8 cellular contexts compared by ENCODE assay signal in the genomic region with DNA sequence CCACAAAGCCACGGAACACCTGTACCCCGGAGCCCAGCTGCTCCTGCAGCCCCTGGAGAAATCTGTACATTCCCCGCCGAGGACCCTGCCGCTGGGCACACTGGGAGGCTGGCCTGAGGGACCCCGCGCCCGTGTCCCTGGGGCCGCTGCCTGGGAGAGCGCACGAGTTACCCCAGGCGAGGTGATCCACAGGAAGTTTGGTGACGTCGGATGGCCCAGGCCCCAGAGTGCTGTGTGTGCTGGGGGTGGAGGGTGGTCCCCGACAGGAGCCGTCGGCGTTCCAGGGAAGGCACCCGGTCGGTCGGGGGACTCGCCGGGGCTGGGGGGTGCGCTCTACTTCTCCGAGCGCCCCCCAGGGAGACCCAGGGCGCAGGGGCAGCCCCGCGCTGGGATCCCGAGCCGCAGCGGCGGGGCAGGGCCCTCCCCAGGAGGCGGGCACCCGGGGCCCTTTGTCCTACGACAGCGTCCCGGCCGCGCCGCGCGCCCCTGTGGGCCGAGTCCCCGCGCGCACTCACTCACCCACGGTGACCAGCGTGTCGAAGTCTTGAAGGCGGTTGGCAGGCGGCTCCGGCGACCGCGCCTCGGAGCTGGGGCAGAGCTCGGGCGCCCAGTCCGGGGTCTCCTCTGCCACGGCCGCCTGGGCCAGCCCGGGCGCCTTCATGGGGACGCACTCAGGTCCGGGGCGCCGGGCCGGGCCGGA.
A peak's percentile ranks its signal among the peaks of the same experiment; 100 is the strongest.
DNase-seq lines count a peak whose midpoint lies in the region; ATAC-seq, FAIRE-seq and TF ChIP-seq lines count a peak whose summit lies in the region.
"Not testable (repeated sequence)": the region's sequence is repeated elsewhere in the genome, so short reads cannot be mapped to it uniquely, and the experiment has no call there.

No MANE protein-coding gene starts in this region.

- TF ChIP-seq POLR2A in gastroesophageal sphincter (IDR thresholded peaks at IDR 0.05), result not testable (repeated sequence)

- not testable (repeated sequence) for DNase-seq in AG04450 (ENCODE audit: low read depth, low spot score); T-helper 2 cell treated with Interferon-gamma antibody and Interleukin-4, amounts not matched to agents 5 μg/mL and 100 μg/mL, for 36 hours (ENCODE audit: low spot score)
- DNase-seq in HL-60 (ENCODE audit: low read depth in 1 of 2, low spot score in 1 of 2) (peak in 1 of 2 experiments; percentile 27), pancreas (peak in 1 of 6 donors; percentile 22)
- DNase-seq in activated naive CD4-positive, alpha-beta T cell treated with anti-CD3 and anti-CD28 coated beads, Interleukin-2, amount 10 ng/mL, durations not matched to agents 7 days and 5 days, result peak; percentile 54

- no CpG with 5 or more reads among the region's 70 CpGs for WGBS in gastroesophageal sphincter (ENCODE audit: low coverage in 1 of 2), 2 donors
- 0% methylated on average over 24 of the region's 70 CpGs; no CpG with 5 or more reads in 1 of the 2 donors for WGBS in pancreas, 2 donors

- peak overlapping the region; percentile 50 for H3K4me3 ChIP-seq in AG04450 (ENCODE audit: low read depth, low read length)
- H3K4me3 ChIP-seq in HL-60 (replicated peaks; ENCODE audit: insufficient read depth, low read length), result peak overlapping the region; percentile 40
- H3K4me3 ChIP-seq in gastroesophageal sphincter, result peak overlapping the region in 1 of 2 donors; percentile 48
- peak overlapping the region in 3 of 4 donors; percentile 18 to 40 (median 36) for H3K4me3 ChIP-seq in pancreas

- H3K4me3 Mint-ChIP-seq in T-helper 2 cell treated with Interferon-gamma antibody and Interleukin-4, amounts not matched to agents 5 μg/mL and 100 μg/mL, for 36 hours, result peak overlapping the region; percentile 51
- H3K4me3 Mint-ChIP-seq in activated naive CD4-positive, alpha-beta T cell treated with anti-CD3 and anti-CD28 coated beads, Interleukin-2, amount 10 ng/mL, durations not matched to agents 7 days and 5 days, result peak overlapping the region; percentile 69

- not testable (repeated sequence) for H3K36me3 ChIP-seq in gastroesophageal sphincter, pancreas

- not testable (repeated sequence) for H3K27ac ChIP-seq in AG04450 (ENCODE audit: low read depth, low read length); HL-60 (replicated peaks); gastroesophageal sphincter; pancreas

- ATAC-seq in GM19043 (IDR thresholded peaks at IDR 0.05; ENCODE audit: low read depth, unreplicated experiment) (peak; percentile 17), HG02798 (IDR thresholded peaks at IDR 0.05; ENCODE audit: poor library complexity, unreplicated experiment) (peak; percentile 69), gastroesophageal sphincter (peak; percentile 62), pancreas (peak; percentile 63 to 87 (median 69))

- not testable (repeated sequence) for FAIRE-seq in pancreas (lab: Jason Lieb, UNC)

- TF ChIP-seq EP300 in gastroesophageal sphincter (IDR thresholded peaks at IDR 0.05), result not testable (repeated sequence)

- CTCF ChIA-PET in AG04450 (lab: Charles Lee); activated naive CD4-positive, alpha-beta T cell treated with anti-CD3 and anti-CD28 coated beads, Interleukin-2, amount 10 ng/mL, durations not matched to agents 7 days and 5 days (lab: Charles Lee): not testable (repeated sequence)

- not testable (repeated sequence) for H3K27ac Mint-ChIP-seq in T-helper 2 cell treated with Interferon-gamma antibody and Interleukin-4, amounts not matched to agents 5 μg/mL and 100 μg/mL, for 36 hours
- peak overlapping the region; percentile 67 for H3K27ac Mint-ChIP-seq in activated naive CD4-positive, alpha-beta T cell treated with anti-CD3 and anti-CD28 coated beads, Interleukin-2, amount 10 ng/mL, durations not matched to agents 7 days and 5 days

- H3K4me1 Mint-ChIP-seq in T-helper 2 cell treated with Interferon-gamma antibody and Interleukin-4, amounts not matched to agents 5 μg/mL and 100 μg/mL, for 36 hours (ENCODE audit: low read depth); activated naive CD4-positive, alpha-beta T cell treated with anti-CD3 and anti-CD28 coated beads, Interleukin-2, amount 10 ng/mL, durations not matched to agents 7 days and 5 days: not testable (repeated sequence)

- not testable (repeated sequence) for H3K27me3 ChIP-seq in AG04450 (ENCODE audit: control insufficient read depth, insufficient read depth, low read length); HL-60 (ENCODE audit: insufficient read depth, poor library complexity, severe bottlenecking); gastroesophageal sphincter; pancreas

- not testable (repeated sequence) for TF ChIP-seq CTCF in AG04450 (IDR thresholded peaks at IDR 0.05; ENCODE audit: low read depth, low read length); HL-60 (IDR thresholded peaks at IDR 0.05; ENCODE audit: insufficient read depth, low read length); gastroesophageal sphincter (IDR thresholded peaks at IDR 0.05); pancreas (IDR thresholded peaks at IDR 0.05)

- intact Hi-C loops in pancreas (cut with DNase I), result not testable (repeated sequence)

- H3K27me3 Mint-ChIP-seq in T-helper 2 cell treated with Interferon-gamma antibody and Interleukin-4, amounts not matched to agents 5 μg/mL and 100 μg/mL, for 36 hours (ENCODE audit: low read depth); activated naive CD4-positive, alpha-beta T cell treated with anti-CD3 and anti-CD28 coated beads, Interleukin-2, amount 10 ng/mL, durations not matched to agents 7 days and 5 days: not testable (repeated sequence)

- not testable (repeated sequence) for H3K4me1 ChIP-seq in gastroesophageal sphincter, pancreas

- H3K36me3 Mint-ChIP-seq in T-helper 2 cell treated with Interferon-gamma antibody and Interleukin-4, amounts not matched to agents 5 μg/mL and 100 μg/mL, for 36 hours (ENCODE audit: low read depth); activated naive CD4-positive, alpha-beta T cell treated with anti-CD3 and anti-CD28 coated beads, Interleukin-2, amount 10 ng/mL, durations not matched to agents 7 days and 5 days: not testable (repeated sequence)

- not testable (repeated sequence) for H3K9me3 Mint-ChIP-seq in T-helper 2 cell treated with Interferon-gamma antibody and Interleukin-4, amounts not matched to agents 5 μg/mL and 100 μg/mL, for 36 hours; activated naive CD4-positive, alpha-beta T cell treated with anti-CD3 and anti-CD28 coated beads, Interleukin-2, amount 10 ng/mL, durations not matched to agents 7 days and 5 days

- H3K9me3 ChIP-seq in AG04450 (ENCODE audit: control insufficient read depth, insufficient read depth, low read length); gastroesophageal sphincter; pancreas: not testable (repeated sequence)

- POLR2A ChIA-PET in AG04450 (lab: Yijun Ruan, JAX), result not testable (repeated sequence)

Comparison
In these comparisons a context has a peak if more than half of its experiments do, and no peak if none do; other contexts are left out.
1. ATAC-seq: peak in every context shown above with its lines; median percentile 69 in HG02798; 69 in pancreas; 62 in gastroesophageal sphincter; 17 in GM19043.